25 cellular contexts compared by ENCODE assay signal in the genomic region with DNA sequence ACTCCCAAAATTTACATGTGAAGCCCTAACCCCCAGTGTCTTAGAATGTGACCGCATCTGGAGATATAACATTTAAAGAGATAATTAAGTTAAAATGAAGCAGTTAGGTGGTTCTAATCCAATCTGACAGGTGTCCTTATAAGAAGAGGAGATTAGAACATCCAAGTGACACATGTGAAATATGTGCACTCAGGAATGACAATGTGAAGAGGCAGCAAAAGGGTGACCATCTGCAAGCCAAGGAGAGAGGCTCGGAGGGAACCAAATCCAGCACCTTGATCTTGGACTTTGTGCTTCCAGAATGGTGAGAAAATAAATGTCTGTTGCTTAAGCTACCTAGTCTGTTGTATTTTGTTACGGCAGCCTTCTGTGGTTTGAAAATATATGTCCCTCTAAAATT.
"Had no signal": no experiment of that assay in that cellular context is flagged by ENCODE, and none has a peak within 500 bp of the region (broad histone marks: within the 10 kb centered on the region; RNA-seq: fewer than 3 reads in every experiment).

No MANE protein-coding gene starts in this region.

- H3K27me3 Mint-ChIP-seq: dendritic cell treated with granulocyte-macrophage colony-stimulating factor and Interleukin-4, amounts not matched to agents 40 ng/mL and 50 ng/mL, for 4 days; effector memory CD8-positive, alpha-beta T cell; naive B cell; naive thymus-derived CD8-positive, alpha-beta T cell had no signal

- H3K4me1 ChIP-seq: esophagus squamous epithelium, gastrocnemius medialis, heart right ventricle, left lung, lower lobe of right lung had no signal

- H3K4me1 Mint-ChIP-seq: endodermal cell; naive B cell; naive thymus-derived CD8-positive, alpha-beta T cell had no signal

- H3K4me3 ChIP-seq: esophagus squamous epithelium, gastrocnemius medialis, heart right ventricle, left lung, lower lobe of right lung, mucosa of descending colon had no signal

- H3K27ac Mint-ChIP-seq: dendritic cell treated with granulocyte-macrophage colony-stimulating factor and Interleukin-4, amounts not matched to agents 40 ng/mL and 50 ng/mL, for 4 days; effector memory CD8-positive, alpha-beta T cell; endodermal cell; mesothelial cell of epicardium; naive B cell; naive thymus-derived CD8-positive, alpha-beta T cell had no signal

- H3K36me3 Mint-ChIP-seq: mesothelial cell of epicardium; naive B cell; naive thymus-derived CD8-positive, alpha-beta T cell had no signal

- H3K36me3 ChIP-seq: esophagus squamous epithelium, gastrocnemius medialis, heart right ventricle, left lung, lower lobe of right lung had no signal

- DNase-seq: cortex of kidney; effector CD8-positive, alpha-beta T cell; effector memory CD8-positive, alpha-beta T cell; endodermal cell; erythroblast; esophagus squamous epithelium; foreskin fibroblast; foreskin melanocyte; gastrocnemius medialis; glutamatergic neuron; head of caudate nucleus; heart right ventricle; hippocampal formation; left cardiac atrium; left lung; left ventricle myocardium superior; lower lobe of right lung; mesenchymal stem cell; mucosa of descending colon; naive B cell; naive thymus-derived CD8-positive, alpha-beta T cell had no signal

- H3K27ac ChIP-seq: epithelial cell of prostate, esophagus squamous epithelium, gastrocnemius medialis, heart right ventricle, left lung, lower lobe of right lung had no signal

- H3K4me3 Mint-ChIP-seq: dendritic cell treated with granulocyte-macrophage colony-stimulating factor and Interleukin-4, amounts not matched to agents 40 ng/mL and 50 ng/mL, for 4 days; effector memory CD8-positive, alpha-beta T cell; endodermal cell; mesothelial cell of epicardium; naive B cell; naive thymus-derived CD8-positive, alpha-beta T cell had no signal

- H3K9me3 Mint-ChIP-seq: dendritic cell treated with granulocyte-macrophage colony-stimulating factor and Interleukin-4, amounts not matched to agents 40 ng/mL and 50 ng/mL, for 4 days; effector memory CD8-positive, alpha-beta T cell; endodermal cell; mesothelial cell of epicardium had no signal

- ATAC-seq: effector memory CD8-positive, alpha-beta T cell; esophagus mucosa; gastrocnemius medialis; heart right ventricle; left cardiac atrium; left lung; left ventricle myocardium superior; lower lobe of right lung; mucosa of descending colon; naive thymus-derived CD8-positive, alpha-beta T cell had no signal

- H3K27me3 ChIP-seq: esophagus squamous epithelium, gastrocnemius medialis, heart right ventricle, left lung had no signal

- H3K9me3 ChIP-seq: esophagus squamous epithelium, gastrocnemius medialis, lower lobe of right lung, mucosa of descending colon had no signal
